In the genomic region with DNA sequence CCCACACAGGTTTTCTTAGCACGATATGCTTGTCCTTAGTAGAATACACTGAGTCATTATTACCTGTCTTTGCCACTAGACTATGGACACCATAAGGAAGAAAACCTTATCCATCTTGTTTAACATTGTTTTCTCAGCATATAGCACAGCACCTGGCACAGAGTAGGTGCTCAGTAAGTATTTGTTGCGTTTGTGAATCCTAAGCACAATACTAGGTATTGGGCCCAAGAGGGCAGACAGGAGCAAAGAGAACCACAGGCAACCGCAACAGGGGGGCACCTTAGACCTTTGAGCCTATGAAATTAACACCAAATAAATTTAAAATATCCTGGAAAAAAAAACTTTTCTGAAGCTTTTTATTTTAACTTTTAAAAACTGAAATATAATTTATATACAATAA, we compare ENCODE assay signal across 32 cellular contexts. TPM values are rescaled to one million over a fixed set of nuclear protein-coding genes. Genes with fewer than 3 reads are reported as not detected.
DNase-seq lines count a peak whose midpoint lies in the region; ATAC-seq and TF ChIP-seq lines count a peak whose summit lies in the region.
"Had no signal": no experiment of that assay in that cellular context is flagged by ENCODE, and none has a peak within 500 bp of the region (broad histone marks: within the 10 kb centered on the region; RNA-seq: fewer than 3 reads in every experiment).

No MANE protein-coding gene starts in this region.

- TF ChIP-seq POLR2A in NB4 (IDR thresholded peaks at IDR 0.05; ENCODE audit: extremely low read depth, insufficient read length), result no peak

- no peak overlapping the region for H3K4me3 Mint-ChIP-seq in GM23338
- no peak overlapping the region for H3K4me3 Mint-ChIP-seq in chondrocyte (ENCODE audit: unreplicated experiment)
- no peak overlapping the region for H3K4me3 Mint-ChIP-seq in neural progenitor cell
- no peak overlapping the region for H3K4me3 Mint-ChIP-seq in stimulated activated memory B cell treated with anti-CD40 and anti-IgM and Interleukin-4, amounts not matched to agents 10 μg/mL and 1 μg/mL and 100 μg/mL, for 72 hours
- no peak overlapping the region for H3K4me3 Mint-ChIP-seq in activated CD4-positive, alpha-beta T cell treated with anti-CD3 and anti-CD28 coated beads for 36 hours
- no peak overlapping the region for H3K4me3 Mint-ChIP-seq in CD14-positive monocyte
- H3K4me3 Mint-ChIP-seq: activated T-cell treated with anti-CD3 and anti-CD28 coated beads, Interleukin-2, amount 50 U/mL, for 72 hours; T-helper 1 cell treated with Interleukin-12 subunit alpha and Interleukin-12 subunit beta and Interleukin-4 antibody, amounts not matched to agents 30 μg/mL and 1 μg/mL, for 36 hours had no signal

- H3K4me3 ChIP-seq in GM23338 (no peak overlapping the region), NB4 (ENCODE audit: low read depth, low read length) (no peak overlapping the region), neural progenitor cell (no peak overlapping the region)
- H3K4me3 ChIP-seq: ascending aorta, BLaER1, cardiac muscle cell, left ventricle myocardium inferior, MG63, psoas muscle, tibial artery had no signal

- H3K9me3 ChIP-seq in neural progenitor cell (ENCODE audit: low read depth), result no peaks in the 10 kb centered on the region
- H3K9me3 ChIP-seq: ascending aorta, BLaER1, left ventricle myocardium inferior, MG63, psoas muscle, tibial artery had no signal

- no peaks in the 10 kb centered on the region for H3K27me3 ChIP-seq in GM23338 (ENCODE audit: insufficient read depth)
- peaks cover 10% of the 10 kb centered on the region for H3K27me3 ChIP-seq in neural progenitor cell
- H3K27me3 ChIP-seq: ascending aorta, BLaER1, tibial artery had no signal

- no peaks in the 10 kb centered on the region for H3K79me2 ChIP-seq in GM23338 (replicated peaks; ENCODE audit: insufficient read depth)
- peaks cover 8% of the 10 kb centered on the region for H3K79me2 ChIP-seq in neural progenitor cell (ENCODE audit: low read depth)

- H3K9ac ChIP-seq in neural progenitor cell, result no peak overlapping the region
- H3K9ac ChIP-seq: BLaER1 had no signal

- no peak overlapping the region for H3K27ac ChIP-seq in GM23338 (ENCODE audit: low read depth)
- no peak overlapping the region for H3K27ac ChIP-seq in neural progenitor cell
- H3K27ac ChIP-seq: ascending aorta, BLaER1, cardiac muscle cell, left ventricle myocardium inferior, psoas muscle, tibial artery had no signal

- intact Hi-C loops in activated CD4-positive, alpha-beta T cell treated with anti-CD3 and anti-CD28 coated beads for 36 hours (cut with DNase I, micrococcal nuclease), result loop anchor here (5.0 to 10.0 kb wide), 3 partner anchors 43 to 626 kb away; a partner anchor contains a TSS
- intact Hi-C loops in CD14-positive monocyte (cut with micrococcal nuclease), result loop anchor here in 1 of 2 donors (5.0 kb wide), 1 partner anchor 128 kb away; a partner anchor contains a TSS

- H3K4me2 ChIP-seq in GM23338, result no peak overlapping the region
- no peak overlapping the region for H3K4me2 ChIP-seq in neural progenitor cell
- H3K4me2 ChIP-seq: BLaER1 had no signal

- H2AFZ ChIP-seq in GM23338 (no peak overlapping the region), neural progenitor cell (replicated peaks) (no peak overlapping the region)

- ATAC-seq in GM23338, result peak; percentile 13; the same call in 2 of the 3 replicates
- ATAC-seq in stimulated activated memory B cell treated with anti-CD40 and anti-IgM and Interleukin-4, amounts not matched to agents 10 μg/mL and 1 μg/mL and 100 μg/mL, for 72 hours, result no peak
- no peak for ATAC-seq in activated CD4-positive, alpha-beta T cell treated with anti-CD3 and anti-CD28 coated beads for 36 hours
- ATAC-seq: activated CD4-positive, CD25-positive, alpha-beta regulatory T cell treated with anti-CD3 and anti-CD28 coated beads, Interleukin-2, amount 50 U/mL, for 24 hours; activated T-cell treated with anti-CD3 and anti-CD28 coated beads, Interleukin-2, amount 50 U/mL, for 72 hours; psoas muscle; SK-N-SH treated with all-trans-retinoic acid at 6 μM for 48 hours had no signal

- H3K36me3 Mint-ChIP-seq in GM23338 (ENCODE audit: low read depth), result no peaks in the 10 kb centered on the region; the same call in 2 of the 3 replicates
- peaks cover 2% of the 10 kb centered on the region for H3K36me3 Mint-ChIP-seq in chondrocyte (ENCODE audit: low read depth)
- H3K36me3 Mint-ChIP-seq in neural progenitor cell, result no peaks in the 10 kb centered on the region
- no peaks in the 10 kb centered on the region for H3K36me3 Mint-ChIP-seq in stimulated activated memory B cell treated with anti-CD40 and anti-IgM and Interleukin-4, amounts not matched to agents 10 μg/mL and 1 μg/mL and 100 μg/mL, for 72 hours
- no peaks in the 10 kb centered on the region for H3K36me3 Mint-ChIP-seq in activated CD4-positive, alpha-beta T cell treated with anti-CD3 and anti-CD28 coated beads for 36 hours (ENCODE audit: low read depth)
- H3K36me3 Mint-ChIP-seq in CD14-positive monocyte, result no peaks in the 10 kb centered on the region

- H4K20me1 ChIP-seq in GM23338 (replicated peaks; ENCODE audit: insufficient read depth), result no peaks in the 10 kb centered on the region
- peaks cover under 1% of the 10 kb centered on the region for H4K20me1 ChIP-seq in neural progenitor cell (ENCODE audit: low read depth)

- peak; percentile 32 to 35; a peak in 3 of 4 replicates for TF ChIP-seq CTCF in GM23338 (conservative IDR thresholded peaks at IDR 0.05; ENCODE audit: low read depth in 2 of 2)
- no peak for TF ChIP-seq CTCF in NB4 (IDR thresholded peaks at IDR 0.05; ENCODE audit: low read depth, low read length)
- TF ChIP-seq CTCF in chondrocyte (IDR thresholded peaks at IDR 0.05), result peak; percentile 10
- TF ChIP-seq CTCF in neural progenitor cell (IDR thresholded peaks at IDR 0.05), result no peak
- TF ChIP-seq CTCF in CD14-positive monocyte (IDR thresholded peaks at IDR 0.05), result no peak

- no peaks in the 10 kb centered on the region for H3K9me2 ChIP-seq in GM23338 (ENCODE audit: insufficient read depth)

- H3K36me3 ChIP-seq in GM23338 (ENCODE audit: insufficient read depth) (no peaks in the 10 kb centered on the region), neural progenitor cell (no peaks in the 10 kb centered on the region)
- H3K36me3 ChIP-seq: ascending aorta, BLaER1, cardiac muscle cell, left ventricle myocardium inferior, MG63, tibial artery had no signal

- H3K27ac Mint-ChIP-seq in GM23338, result no peak overlapping the region
- no peak overlapping the region for H3K27ac Mint-ChIP-seq in chondrocyte (ENCODE audit: unreplicated experiment)
- peak overlapping the region; percentile 18 for H3K27ac Mint-ChIP-seq in neural progenitor cell
- H3K27ac Mint-ChIP-seq in stimulated activated memory B cell treated with anti-CD40 and anti-IgM and Interleukin-4, amounts not matched to agents 10 μg/mL and 1 μg/mL and 100 μg/mL, for 72 hours, result no peak overlapping the region
- H3K27ac Mint-ChIP-seq in activated CD4-positive, alpha-beta T cell treated with anti-CD3 and anti-CD28 coated beads for 36 hours, result no peak overlapping the region
- H3K27ac Mint-ChIP-seq in CD14-positive monocyte, result no peak overlapping the region
- H3K27ac Mint-ChIP-seq: activated T-cell treated with anti-CD3 and anti-CD28 coated beads, Interleukin-2, amount 50 U/mL, for 72 hours; T-helper 1 cell treated with Interleukin-12 subunit alpha and Interleukin-12 subunit beta and Interleukin-4 antibody, amounts not matched to agents 30 μg/mL and 1 μg/mL, for 36 hours had no signal

- POLR2A ChIA-PET in activated CD4-positive, alpha-beta T cell treated with anti-CD3 and anti-CD28 coated beads for 36 hours (lab: Charles Lee), result no interaction called here

- H3K4me1 Mint-ChIP-seq in GM23338, result peaks cover 9% of the 10 kb centered on the region
- peaks cover 14% of the 10 kb centered on the region for H3K4me1 Mint-ChIP-seq in chondrocyte (ENCODE audit: low read depth)
- H3K4me1 Mint-ChIP-seq in neural progenitor cell, result peaks cover 11% of the 10 kb centered on the region
- H3K4me1 Mint-ChIP-seq in stimulated activated memory B cell treated with anti-CD40 and anti-IgM and Interleukin-4, amounts not matched to agents 10 μg/mL and 1 μg/mL and 100 μg/mL, for 72 hours, result peaks cover 15% of the 10 kb centered on the region
- H3K4me1 Mint-ChIP-seq in activated CD4-positive, alpha-beta T cell treated with anti-CD3 and anti-CD28 coated beads for 36 hours, result peaks cover 6% of the 10 kb centered on the region
- H3K4me1 Mint-ChIP-seq in CD14-positive monocyte, result peaks cover 19% of the 10 kb centered on the region

- peaks cover 2% of the 10 kb centered on the region; the same call in 1 of the 3 replicates for H3K9me3 Mint-ChIP-seq in GM23338
- H3K9me3 Mint-ChIP-seq in chondrocyte (ENCODE audit: low read depth), result no peaks in the 10 kb centered on the region
- H3K9me3 Mint-ChIP-seq in neural progenitor cell, result peaks cover 2% of the 10 kb centered on the region
- no peaks in the 10 kb centered on the region for H3K9me3 Mint-ChIP-seq in stimulated activated memory B cell treated with anti-CD40 and anti-IgM and Interleukin-4, amounts not matched to agents 10 μg/mL and 1 μg/mL and 100 μg/mL, for 72 hours
- H3K9me3 Mint-ChIP-seq in activated CD4-positive, alpha-beta T cell treated with anti-CD3 and anti-CD28 coated beads for 36 hours (ENCODE audit: low read depth), result no peaks in the 10 kb centered on the region
- peaks cover 0 to 3% (median 0%) of the 10 kb centered on the region in 7 donors for H3K9me3 Mint-ChIP-seq in CD14-positive monocyte
- H3K9me3 Mint-ChIP-seq: activated T-cell treated with anti-CD3 and anti-CD28 coated beads, Interleukin-2, amount 50 U/mL, for 72 hours; T-helper 1 cell treated with Interleukin-12 subunit alpha and Interleukin-12 subunit beta and Interleukin-4 antibody, amounts not matched to agents 30 μg/mL and 1 μg/mL, for 36 hours had no signal

- peaks cover 9% of the 10 kb centered on the region for H3K27me3 Mint-ChIP-seq in GM23338 (ENCODE audit: insufficient read depth, low read depth, poor library complexity)
- peaks cover 34% of the 10 kb centered on the region for H3K27me3 Mint-ChIP-seq in chondrocyte (ENCODE audit: low read depth)
- H3K27me3 Mint-ChIP-seq in neural progenitor cell (ENCODE audit: insufficient read depth, low read depth), result peaks cover 2% of the 10 kb centered on the region
- peaks cover 12% of the 10 kb centered on the region for H3K27me3 Mint-ChIP-seq in stimulated activated memory B cell treated with anti-CD40 and anti-IgM and Interleukin-4, amounts not matched to agents 10 μg/mL and 1 μg/mL and 100 μg/mL, for 72 hours
- H3K27me3 Mint-ChIP-seq in activated CD4-positive, alpha-beta T cell treated with anti-CD3 and anti-CD28 coated beads for 36 hours, result peaks cover 6% of the 10 kb centered on the region
- peaks cover 2 to 5% (median 3%) of the 10 kb centered on the region in 3 donors for H3K27me3 Mint-ChIP-seq in CD14-positive monocyte (ENCODE audit: low read depth in 3 of 3)

- CTCF ChIA-PET in activated CD4-positive, alpha-beta T cell treated with anti-CD3 and anti-CD28 coated beads for 36 hours (lab: Charles Lee), result interaction anchor here (1.6 kb wide), 1 partner anchor 45 kb away, joined by 3 read pairs; no protein-coding TSS in a partner anchor

- peaks cover 5% of the 10 kb centered on the region; the same call in 1 of the 2 replicates for H3K4me1 ChIP-seq in GM23338 (ENCODE audit: insufficient read depth)
- H3K4me1 ChIP-seq in neural progenitor cell, result no peaks in the 10 kb centered on the region

- H3F3A ChIP-seq in GM23338 (replicated peaks; ENCODE audit: low read depth) (no peaks in the 10 kb centered on the region; the same call in 1 of the 2 replicates), neural progenitor cell (ENCODE audit: low read depth) (peaks cover 14% of the 10 kb centered on the region)

- DNase-seq in GM23338 (ENCODE audit: low spot score), result peak; percentile 60
- peak; percentile 12 for DNase-seq in NB4 (ENCODE audit: low read depth)
- DNase-seq in chondrocyte (ENCODE audit: low spot score), result no peak
- no peak for DNase-seq in neural progenitor cell (ENCODE audit: low spot score)
- no peak for DNase-seq in activated CD4-positive, alpha-beta T cell treated with anti-CD3 and anti-CD28 coated beads for 36 hours
- DNase-seq in CD14-positive monocyte (ENCODE audit: low spot score), result no peak
- DNase-seq: activated CD4-positive, alpha-beta T cell treated with anti-CD3 and anti-CD28 coated beads, Interleukin-2, amount 50 U/mL, for 48 hours; activated T-cell treated with anti-CD3 and anti-CD28 coated beads, Interleukin-2, amount 50 U/mL, for 72 hours; cortex of kidney; DMS53; effector memory CD4-positive, alpha-beta T cell; erythroblast; GDM1; head of caudate nucleus; islet precursor cell; KBM-7; left ventricle myocardium inferior; MG63; NCI-H1436; NCI-H2081 treated with DMSO at 0.1 percent for 48 hours; NCI-H345; NCI-H774; psoas muscle; stimulated activated CD4-positive, alpha-beta T cell treated with anti-CD3 and anti-CD28 coated beads, Interleukin-4, amount 100 ng/mL, for 24 hours; tibial artery had no signal

RNA-seq across cellular contexts. Expression of a gene that starts 3.7 kb away (rescaled TPM):
- 10.6 and 10.8 TPM in 2 replicates for total RNA-seq in GM23338 (2014; rRNA removed; shearing (Covaris generic))
- 15.9 and 17.4 TPM in 2 replicates for polyA plus RNA-seq in GM23338 (2016; fragmentation: Nextera tagmentation; extraction: Ambion mirVana)
- total RNA-seq in chondrocyte, result 21.5 to 43.3 TPM (median 42.3 TPM) in 3 replicates
- 10.9 and 14.3 TPM in 2 replicates for total RNA-seq in neural progenitor cell (ENCODE audit: low replicate concordance)
- 10 to 100 TPM; 20.3 to 31.1 TPM for total RNA-seq in activated CD4-positive, alpha-beta T cell treated with anti-CD3 and anti-CD28 coated beads for 36 hours
- polyA plus RNA-seq in CD14-positive monocyte, result 1 to 10 TPM; 2.8 to 3.9 TPM

RNA-seq across cellular contexts. Expression of a gene that starts 43.5 kb away (rescaled TPM):
- total RNA-seq in GM23338 (2014; rRNA removed; shearing (Covaris generic)), result 23.6 and 24.9 TPM in 2 replicates
- 19.0 and 24.6 TPM in 2 replicates for polyA plus RNA-seq in GM23338 (2016; fragmentation: Nextera tagmentation; extraction: Ambion mirVana)
- 10.4 to 23.9 TPM (median 23.7 TPM) in 3 replicates for total RNA-seq in chondrocyte
- 9.1 and 22.3 TPM in 2 replicates for total RNA-seq in neural progenitor cell (ENCODE audit: low replicate concordance)
- total RNA-seq in activated CD4-positive, alpha-beta T cell treated with anti-CD3 and anti-CD28 coated beads for 36 hours, result 10 to 100 TPM; 12.7 to 15.0 TPM
- polyA plus RNA-seq in CD14-positive monocyte, result 1 to 10 TPM; 2.1 to 2.4 TPM

RNA-seq across cellular contexts. Expression of a gene that starts 47.2 kb away (rescaled TPM):
- 43.4 and 49.3 TPM in 2 replicates for total RNA-seq in GM23338 (2014; rRNA removed; shearing (Covaris generic))
- polyA plus RNA-seq in GM23338 (2016; fragmentation: Nextera tagmentation; extraction: Ambion mirVana) (26.1 and 26.8 TPM in 2 replicates), CD14-positive monocyte (10 to 100 TPM; 37.7 to 48.4 TPM)
- total RNA-seq in chondrocyte (20.5 to 34.8 TPM (median 31.8 TPM) in 3 replicates), neural progenitor cell (ENCODE audit: low replicate concordance) (25.0 and 30.8 TPM in 2 replicates)
- total RNA-seq in activated CD4-positive, alpha-beta T cell treated with anti-CD3 and anti-CD28 coated beads for 36 hours, result 10 to 100 TPM; 29.9 to 35.1 TPM

Comparison
In these comparisons a context has a peak if more than half of its experiments do, and no peak if none do; other contexts are left out.
1. DNase-seq: peak in GM23338 (single experiment) and NB4 (single experiment); none in chondrocyte (single experiment), neural progenitor cell (single experiment), activated CD4-positive, alpha-beta T cell treated with anti-CD3 and anti-CD28 coated beads for 36 hours (single experiment) and CD14-positive monocyte (single experiment).
2. CTCF ChIP-seq: peak in GM23338 (2 of 2) and chondrocyte (single experiment); none in NB4 (single experiment), neural progenitor cell (single experiment) and CD14-positive monocyte (single experiment).